ENCODE assay signal across 1 cellular context in the genomic region with DNA sequence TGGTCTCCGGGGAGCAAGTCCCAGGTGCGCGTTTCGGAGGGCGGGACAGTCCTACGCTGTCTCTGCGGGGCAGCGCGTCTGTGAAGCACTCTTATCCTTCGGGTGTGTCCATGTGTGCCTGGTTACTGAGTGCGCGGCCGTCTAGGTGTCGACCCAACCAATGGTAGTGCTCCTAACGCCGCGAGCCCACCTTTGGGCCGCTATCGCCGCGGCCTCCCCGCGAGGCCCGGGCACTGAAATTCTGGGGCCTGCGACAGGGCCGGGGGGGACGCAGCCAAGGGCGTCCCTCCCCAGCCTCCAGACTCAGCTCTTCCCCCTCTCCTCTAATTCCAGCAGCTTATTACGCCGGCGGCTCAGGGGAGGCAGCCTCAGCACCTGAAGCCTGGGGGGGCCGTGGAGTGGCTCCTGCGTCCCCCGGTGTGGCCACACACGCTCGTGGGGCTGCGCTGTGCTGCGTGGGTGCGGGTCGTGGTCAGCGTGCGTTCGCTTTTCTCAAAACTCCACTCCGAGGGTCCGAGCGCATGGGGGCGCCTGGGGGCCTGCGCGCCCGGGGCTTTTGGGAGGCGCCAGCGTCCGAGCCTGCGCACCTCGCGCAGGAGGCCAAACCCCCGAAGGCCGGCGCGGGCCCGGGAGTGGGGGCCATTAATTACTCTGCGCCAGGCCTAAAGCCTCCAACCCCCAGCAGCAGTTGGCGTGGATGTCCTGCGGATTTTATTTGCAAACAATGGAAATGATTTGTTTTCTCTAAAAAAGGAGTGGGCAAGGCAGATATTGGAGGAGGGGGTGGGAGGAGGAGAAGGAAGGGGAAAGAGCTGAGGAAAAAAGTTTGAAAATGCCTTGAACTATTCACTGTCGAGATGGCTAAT.
TF ChIP-seq lines count a peak whose summit lies in the region.

No MANE protein-coding gene starts in this region.

TF ChIP-seq in SK-N-SH, 30 proteins besides CTCF, POLR2A, EP300 and RAD21 (continued from another document):
- TF ChIP-seq, protein P1, sequence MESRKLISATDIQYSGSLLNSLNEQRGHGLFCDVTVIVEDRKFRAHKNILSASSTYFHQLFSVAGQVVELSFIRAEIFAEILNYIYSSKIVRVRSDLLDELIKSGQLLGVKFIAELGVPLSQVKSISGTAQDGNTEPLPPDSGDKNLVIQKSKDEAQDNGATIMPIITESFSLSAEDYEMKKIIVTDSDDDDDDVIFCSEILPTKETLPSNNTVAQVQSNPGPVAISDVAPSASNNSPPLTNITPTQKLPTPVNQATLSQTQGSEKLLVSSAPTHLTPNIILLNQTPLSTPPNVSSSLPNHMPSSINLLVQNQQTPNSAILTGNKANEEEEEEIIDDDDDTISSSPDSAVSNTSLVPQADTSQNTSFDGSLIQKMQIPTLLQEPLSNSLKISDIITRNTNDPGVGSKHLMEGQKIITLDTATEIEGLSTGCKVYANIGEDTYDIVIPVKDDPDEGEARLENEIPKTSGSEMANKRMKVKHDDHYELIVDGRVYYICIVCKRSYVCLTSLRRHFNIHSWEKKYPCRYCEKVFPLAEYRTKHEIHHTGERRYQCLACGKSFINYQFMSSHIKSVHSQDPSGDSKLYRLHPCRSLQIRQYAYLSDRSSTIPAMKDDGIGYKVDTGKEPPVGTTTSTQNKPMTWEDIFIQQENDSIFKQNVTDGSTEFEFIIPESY (IDR thresholded peaks at IDR 0.05; ENCODE audit: borderline replicate concordance, low read depth) = no peak
- TF ChIP-seq, protein P2, sequence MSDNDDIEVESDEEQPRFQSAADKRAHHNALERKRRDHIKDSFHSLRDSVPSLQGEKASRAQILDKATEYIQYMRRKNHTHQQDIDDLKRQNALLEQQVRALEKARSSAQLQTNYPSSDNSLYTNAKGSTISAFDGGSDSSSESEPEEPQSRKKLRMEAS (IDR thresholded peaks at IDR 0.05; ENCODE audit: low read depth) = peak; percentile 30; the same call in 1 of the 2 replicates
